In genomic region chr1:10848109-10848684, GRCh38 we compare ENCODE assay signal across 15 cellular contexts. TPM values are rescaled to one million over a fixed set of nuclear protein-coding genes. Genes with fewer than 3 reads are reported as not detected.
A peak's percentile ranks its signal among the peaks of the same experiment; 100 is the strongest.
DNase-seq lines count a peak whose midpoint lies in the region; ATAC-seq, FAIRE-seq and TF ChIP-seq lines count a peak whose summit lies in the region.
"Had no signal": no experiment of that assay in that cellular context is flagged by ENCODE, and none has a peak within 500 bp of the region (broad histone marks: within the 10 kb centered on the region; RNA-seq: fewer than 3 reads in every experiment).

No MANE protein-coding gene starts in this region.

- TF ChIP-seq CTCF in K562 (IDR thresholded peaks at IDR 0.05 in 2 of 3, conservative IDR thresholded peaks at IDR 0.05 in 1 of 3; ENCODE audit: insufficient read depth in 2 of 3, low read depth in 1 of 3, low read length in 3 of 3) (no peak), liver (IDR thresholded peaks at IDR 0.05; ENCODE audit: low read depth, low read length, missing input control) (no peak), stomach (IDR thresholded peaks at IDR 0.05) (no peak)

- H3K4me2 ChIP-seq in K562 (ENCODE audit: insufficient read depth, low read length), result no peak overlapping the region
- H3K4me2 ChIP-seq: BLaER1 treated with 17β-estradiol and CSF1 and Interleukin-3, amounts not matched to agents 10 nM and 100 nM had no signal

- peaks cover 9% of the 10 kb centered on the region; the same call in 1 of the 2 replicates for H4K20me1 ChIP-seq in K562 (replicated peaks; ENCODE audit: control insufficient read depth, insufficient read depth, low read length)
- H4K20me1 ChIP-seq: BLaER1 treated with 17β-estradiol and CSF1 and Interleukin-3, amounts not matched to agents 10 nM and 100 nM had no signal

- in situ Hi-C loops in K562 (cut with MboI) (no loop called here), KBM-7 (cut with MboI; ENCODE audit: low pct_unique_long_range_greater_than_20kb, low sequenced_read_pairs) (no loop called here)

- no peak overlapping the region for H3K4me3 ChIP-seq in K562
- H3K4me3 ChIP-seq in liver (ENCODE audit: low read depth in 1 of 3, low read length in 3 of 3), result no peak overlapping the region
- H3K4me3 ChIP-seq in stomach, result no peak overlapping the region
- H3K4me3 ChIP-seq: BLaER1 treated with 17β-estradiol and CSF1 and Interleukin-3, amounts not matched to agents 10 nM and 100 nM had no signal

- no peaks in the 10 kb centered on the region for H3K79me2 ChIP-seq in K562 (ENCODE audit: control insufficient read depth, insufficient read depth, low read length)

- H3K9me1 ChIP-seq in K562 (ENCODE audit: control insufficient read depth, insufficient read depth, low read length), result no peaks in the 10 kb centered on the region

- POLR2A ChIA-PET in K562 (lab: Yijun Ruan, JAX), result interaction anchor here (0.6 to 1.3 kb wide), 5 partner anchors 11 to 1020 kb away, joined by 3 to 5 read pairs (median 3); no protein-coding TSS in a partner anchor

- no TSS peak for BruUV-seq in K562 (replicated peaks; lab: Mats Ljungman, UMichigan)

- no peak overlapping the region for H3K9ac ChIP-seq in K562 (ENCODE audit: insufficient read depth in 1 of 2, low read depth in 2 of 2, low read length in 2 of 2)
- H3K9ac ChIP-seq in liver (ENCODE audit: low read depth in 1 of 2, low read length in 2 of 2), result no peak overlapping the region
- H3K9ac ChIP-seq: BLaER1 treated with 17β-estradiol and CSF1 and Interleukin-3, amounts not matched to agents 10 nM and 100 nM had no signal

- H3K27ac ChIP-seq in K562 (ENCODE audit: extremely low read depth, low read depth, low read length) (no peak overlapping the region), liver (ENCODE audit: low read depth in 1 of 2, low read length in 2 of 2) (peak overlapping the region in 1 of 2 donors; percentile 46), stomach (no peak overlapping the region)
- H3K27ac ChIP-seq: BLaER1 treated with 17β-estradiol and CSF1 and Interleukin-3, amounts not matched to agents 10 nM and 100 nM had no signal

- no peak for FAIRE-seq in K562 (lab: Jason Lieb, UNC)
- FAIRE-seq: GM19239, H54 had no signal

- CTCF ChIA-PET in K562 (lab: Yijun Ruan, JAX; ENCODE audit: low intra/inter-chr PET ratio), result no interaction called here

- DNase-seq in HuH-7.5 (ENCODE audit: low spot score), result peak; percentile 63
- DNase-seq in K562 (ENCODE audit: extremely low read depth in 1 of 4, low spot score in 3 of 4), result no peak
- DNase-seq in stomach, result peak; percentile 49
- no peak for DNase-seq in KBM-7
- DNase-seq in NCI-H1105 treated with DMSO at 0.1 percent for 48 hours (lab: John Stamatoyannopoulos, UW), result no peak
- no peak for DNase-seq in activated CD4-positive, alpha-beta T cell treated with anti-CD3 and anti-CD28 coated beads for 4 hours
- DNase-seq: ACHN; CD4-positive, CD25-positive, alpha-beta regulatory T cell; DMS53; GF-D8 had no signal

- WGBS in K562 (ENCODE audit: insufficient coverage, low coverage, missing lambda C conversion rate), result under 1% methylated on average over 10 of the region's 10 CpGs
- WGBS in liver, result 41% methylated on average over 10 of the region's 10 CpGs
- WGBS in stomach, 5 donors, result 48 to 68% (median 65%) methylated on average over 10 of the region's 10 CpGs

- no peaks in the 10 kb centered on the region for H3K9me3 ChIP-seq in K562 (replicated peaks; ENCODE audit: control insufficient read depth, insufficient read depth, low read depth, low read length)
- peaks cover 0 to 6% (median 0%) of the 10 kb centered on the region in 4 donors for H3K9me3 ChIP-seq in liver (ENCODE audit: control insufficient read depth in 4 of 4, low read length in 3 of 4)
- H3K9me3 ChIP-seq in stomach, result peaks cover 0 to 21% (median 14%) of the 10 kb centered on the region in 4 donors

- TF ChIP-seq POLR2A in K562 (conservative IDR thresholded peaks at IDR 0.05) (no peak), stomach (IDR thresholded peaks at IDR 0.05) (no peak)

- H3K27me3 ChIP-seq in K562 (ENCODE audit: control insufficient read depth in 2 of 2, insufficient read depth in 2 of 2, low read length in 2 of 2), result peaks cover 34 to 68% of the 10 kb centered on the region in 2 experiments
- no peaks in the 10 kb centered on the region for H3K27me3 ChIP-seq in liver (ENCODE audit: control insufficient read depth in 4 of 4, insufficient read depth in 4 of 4, low read length in 3 of 4)
- H3K27me3 ChIP-seq in stomach, result peaks cover 0 to 8% (median 0%) of the 10 kb centered on the region in 3 donors
- H3K27me3 ChIP-seq: BLaER1 treated with 17β-estradiol and CSF1 and Interleukin-3, amounts not matched to agents 10 nM and 100 nM had no signal

- TF ChIP-seq RAD21 in K562 (CRISPR knock-in tag; conservative IDR thresholded peaks at IDR 0.05 in 1 of 2, IDR thresholded peaks at IDR 0.05 in 1 of 2) (no peak), liver (IDR thresholded peaks at IDR 0.05) (no peak)

- intact Hi-C loops in K562 (cut with micrococcal nuclease), result no loop called here
- intact Hi-C loops in stomach (cut with DNase I; ENCODE audit: low total_unique reads), result no loop called here

- no peaks in the 10 kb centered on the region for H3K36me3 ChIP-seq in K562 (ENCODE audit: control insufficient read depth, insufficient read depth, low read length)
- H3K36me3 ChIP-seq in liver (ENCODE audit: control insufficient read depth in 4 of 4, insufficient read depth in 3 of 4, low read depth in 1 of 4, low read length in 3 of 4), result no peaks in the 10 kb centered on the region
- H3K36me3 ChIP-seq in stomach, result no peaks in the 10 kb centered on the region
- H3K36me3 ChIP-seq: BLaER1 treated with 17β-estradiol and CSF1 and Interleukin-3, amounts not matched to agents 10 nM and 100 nM had no signal

- ATAC-seq in K562, result no peak
- ATAC-seq: HCT116 had no signal

- TF ChIP-seq EP300 in K562 (IDR thresholded peaks at IDR 0.05; ENCODE audit: low read length) (no peak), stomach (IDR thresholded peaks at IDR 0.05) (no peak)

- H2AFZ ChIP-seq in K562 (ENCODE audit: low read depth, low read length), result no peak overlapping the region

- no peaks in the 10 kb centered on the region for H3K4me1 ChIP-seq in K562 (replicated peaks in 1 of 2; ENCODE audit: control insufficient read depth in 2 of 2, insufficient read depth in 2 of 2, low read length in 2 of 2)
- H3K4me1 ChIP-seq in liver (ENCODE audit: control insufficient read depth in 4 of 4, insufficient read depth in 4 of 4, low read length in 3 of 4), result peaks cover 0 to 11% (median 7%) of the 10 kb centered on the region in 4 donors
- peaks cover 0 to 9% (median 5%) of the 10 kb centered on the region in 4 donors for H3K4me1 ChIP-seq in stomach
- H3K4me1 ChIP-seq: BLaER1 treated with 17β-estradiol and CSF1 and Interleukin-3, amounts not matched to agents 10 nM and 100 nM had no signal

TF ChIP-seq in K562, 482 proteins besides CTCF, POLR2A, EP300 and RAD21 (continues in another document):
- no peak for TF ChIP-seq ZNF253 (CRISPR knock-in tag; conservative IDR thresholded peaks at IDR 0.05)

TF ChIP-seq in liver, 16 proteins besides CTCF, POLR2A, EP300 and RAD21 (continues in another document):
- TF ChIP-seq YY1 (IDR thresholded peaks at IDR 0.05) (no peak), RXRA (IDR thresholded peaks at IDR 0.05) (peak; percentile 73 to 84), REST (IDR thresholded peaks at IDR 0.05) (no peak), HNF4A (conservative IDR thresholded peaks at IDR 0.05) (peak; percentile 73 to 74)

RNA-seq across cellular contexts. Expression of gene CASZ1, which starts 51.8 kb away (rescaled TPM):
- 1.3 and 4.2 TPM in 2 replicates for total RNA-seq in K562 (2011; cell fraction: chromatin; rRNA removed; ENCODE audit: low replicate concordance)
- 2.4 and 2.7 TPM in 2 replicates for total RNA-seq in K562 (2011; cell fraction: nucleolus; rRNA removed)
- total RNA-seq in K562 (2011; cell fraction: nucleoplasm; rRNA removed), result 2.3 and 3.1 TPM in 2 replicates
- 1.1 and 2.2 TPM in 2 replicates for total RNA-seq in K562 (2014; rRNA removed)
- total RNA-seq in K562 (2014; rRNA removed; fragmentation: Illumina TruSeq; extraction: Trizol), result 0.19 and 0.22 TPM in 2 replicates
- total RNA-seq in K562 (2015; rRNA removed; fragmentation: Illumina TruSeq; extraction: Trizol), result 0.64 and 0.87 TPM in 2 replicates
- total RNA-seq in K562 (2021), result 2.4 and 2.8 TPM in 2 replicates
- 0.52 and 1.5 TPM in 2 replicates for polyA plus RNA-seq in K562 (2011; rRNA removed)
- 1.1 and 1.2 TPM in 2 replicates for polyA plus RNA-seq in K562 (2011; cell fraction: cytosol; rRNA removed)
- polyA plus RNA-seq in K562 (2011; cell fraction: nucleus; rRNA removed), result 2.4 and 3.4 TPM in 2 replicates
- polyA plus RNA-seq in K562 (2012), result 0.77 and 2.0 TPM in 2 replicates
- polyA plus RNA-seq in K562 (2014; fragmentation: Illumina TruSeq; extraction: Trizol), result 0.65 and 1.00 TPM in 2 replicates
- polyA plus RNA-seq in K562 (2014; fragmentation: Nextera tagmentation; extraction: Ambion mirVana), result under 1 TPM in 1 of 2 experiments, not detected in 1; 0.01 TPM
- 3.1 and 4.0 TPM in 2 replicates for polyA plus RNA-seq in K562 (2014; rRNA removed)
- 0.53 and 0.69 TPM in 2 replicates for polyA minus RNA-seq in K562 (2011; rRNA and poly(A)+ RNA removed)
- 0.38 and 1.0 TPM in 2 replicates for polyA minus RNA-seq in K562 (2011; cell fraction: cytosol; rRNA and poly(A)+ RNA removed)
- polyA minus RNA-seq in K562 (2011; cell fraction: nucleus; rRNA and poly(A)+ RNA removed), result 1.9 and 2.1 TPM in 2 replicates
- 1 to 10 TPM; 1.6 to 3.5 TPM for total RNA-seq in liver
- 1 to 10 TPM; 1.0 to 2.3 TPM for polyA plus RNA-seq in liver
- 100 to 1,000 TPM in 2 of 5 donors, 10 to 100 TPM in 3; 24.6 to 166 (median 66.5) TPM for total RNA-seq in stomach
- 10 to 100 TPM in 1 of 3 donors, 1 to 10 TPM in 2; 6.0 to 11.8 (median 6.5) TPM for polyA plus RNA-seq in stomach

Comparison
In these comparisons a context has a peak if more than half of its experiments do, and no peak if none do; other contexts are left out.
1. DNase-seq: peak in HuH-7.5 (single experiment) and stomach (single experiment); none in K562 (0 of 4), KBM-7 (single experiment), NCI-H1105 treated with DMSO at 0.1 percent for 48 hours (single experiment) and activated CD4-positive, alpha-beta T cell treated with anti-CD3 and anti-CD28 coated beads for 4 hours (0 of 2).
2. RNA of gene CASZ1, which starts 51.8 kb away (total RNA-seq): 24.6 to 166 TPM in stomach; 1.6 to 3.5 TPM in liver and 0.19 to 4.2 TPM in K562; every median in the first group is over 4 times any median in the second.